ENCODE assay signal across 21 cellular contexts in genomic region chr20:50723672-50724071, GRCh38. TPM values are rescaled to one million over a fixed set of nuclear protein-coding genes. Genes with fewer than 3 reads are reported as not detected.
"Had no signal": no experiment of that assay in that cellular context is flagged by ENCODE, and none has a peak within 500 bp of the region (broad histone marks: within the 10 kb centered on the region; RNA-seq: fewer than 3 reads in every experiment).

No MANE protein-coding gene starts in this region.

- H3K9me3 ChIP-seq: body of pancreas, esophagus squamous epithelium, neutrophil, suprapubic skin had no signal

- H2AFZ ChIP-seq: parathyroid adenoma had no signal

- H3K27me3 ChIP-seq: body of pancreas, esophagus squamous epithelium, neutrophil, suprapubic skin had no signal

- DNase-seq: activated CD4-positive, alpha-beta T cell treated with anti-CD3 and anti-CD28 coated beads for 48 hours; activated CD8-positive, alpha-beta memory T cell treated with anti-CD3 and anti-CD28 coated beads, Interleukin-2, amount 50 U/mL, for 4 hours; activated CD8-positive, alpha-beta T cell treated with anti-CD3 and anti-CD28 coated beads, Interleukin-2, amount 10 ng/mL, durations not matched to agents 7 days and 5 days; activated effector memory CD4-positive, alpha-beta T cell treated with anti-CD3 and anti-CD28 coated beads, Interleukin-2, amount 50 U/mL, for 16 hours; activated T-cell treated with anti-CD3 and anti-CD28 coated beads, Interleukin-2, amount 50 U/mL, for 48 hours; amygdala; body of pancreas; central memory CD4-positive, alpha-beta T cell; cortex of kidney; effector CD4-positive, alpha-beta T cell; esophagus squamous epithelium; left cardiac atrium; naive thymus-derived CD8-positive, alpha-beta T cell; retina; stimulated activated CD4-positive, alpha-beta T cell treated with anti-CD3 and anti-CD28 coated beads, Interleukin-4, amount 100 ng/mL, for 4 hours; T-helper 2 cell had no signal

- H3K79me2 ChIP-seq: parathyroid adenoma had no signal

- ATAC-seq: activated CD8-positive, alpha-beta T cell treated with anti-CD3 and anti-CD28 coated beads, Interleukin-2, amount 10 ng/mL, durations not matched to agents 7 days and 5 days; body of pancreas; naive thymus-derived CD8-positive, alpha-beta T cell had no signal

- H3K36me3 ChIP-seq: esophagus squamous epithelium, neutrophil, suprapubic skin had no signal

- H3K4me3 ChIP-seq: body of pancreas, esophagus squamous epithelium, lung, skin epidermis, suprapubic skin had no signal

- H3K27ac ChIP-seq: neutrophil had no signal

RNA-seq across cellular contexts. Expression of gene RIPOR3, which starts 32.3 kb away (rescaled TPM):
- total RNA-seq: activated CD8-positive, alpha-beta T cell treated with anti-CD3 and anti-CD28 coated beads, Interleukin-2, amount 10 ng/mL, durations not matched to agents 7 days and 5 days; naive thymus-derived CD8-positive, alpha-beta T cell had no signal
